Comparison of ENCODE assay signal across 8 cellular contexts in genomic region chr1:38860464-38860816, GRCh38. TPM values are rescaled to one million over a fixed set of nuclear protein-coding genes. Genes with fewer than 3 reads are reported as not detected.
DNase-seq lines count a peak whose midpoint lies in the region; ATAC-seq and TF ChIP-seq lines count a peak whose summit lies in the region.

No MANE protein-coding gene starts in this region.

- no peaks in the 10 kb centered on the region for H3K9me3 ChIP-seq in BLaER1 treated with 17β-estradiol and CSF1 and Interleukin-3, amounts not matched to agents 10 nM and 100 nM (replicated peaks in 1 of 11)

- H3K4me1 ChIP-seq in BLaER1 treated with 17β-estradiol and CSF1 and Interleukin-3, amounts not matched to agents 10 nM and 100 nM, result peaks cover 26 to 79% (median 28%) of the 10 kb centered on the region in 10 experiments

- no peak for ATAC-seq in naive thymus-derived CD8-positive, alpha-beta T cell
- ATAC-seq in GM21447 (IDR thresholded peaks at IDR 0.05; ENCODE audit: unreplicated experiment) (no peak), HG02981 (IDR thresholded peaks at IDR 0.05; ENCODE audit: unreplicated experiment) (no peak)

- H3K4me2 ChIP-seq in BLaER1 treated with 17β-estradiol and CSF1 and Interleukin-3, amounts not matched to agents 10 nM and 100 nM, result peak overlapping the region; percentile 83 to 100 (median 92)

- H3K9ac ChIP-seq in BLaER1 treated with 17β-estradiol and CSF1 and Interleukin-3, amounts not matched to agents 10 nM and 100 nM, result peak overlapping the region; percentile 68 to 92 (median 86)

- peaks cover 15 to 71% (median 54%) of the 10 kb centered on the region in 4 donors for H3K4me1 Mint-ChIP-seq in naive thymus-derived CD8-positive, alpha-beta T cell

- peak overlapping the region; percentile 67 to 99 (median 92) for H3K27ac Mint-ChIP-seq in naive thymus-derived CD8-positive, alpha-beta T cell

- peaks cover 0 to 71% (median 18%) of the 10 kb centered on the region in 11 experiments; a peak in 15 of 22 replicates for H4K20me1 ChIP-seq in BLaER1 treated with 17β-estradiol and CSF1 and Interleukin-3, amounts not matched to agents 10 nM and 100 nM

- no peaks in the 10 kb centered on the region for H3K9me3 Mint-ChIP-seq in naive thymus-derived CD8-positive, alpha-beta T cell

- no peaks in the 10 kb centered on the region for H3K27me3 Mint-ChIP-seq in naive thymus-derived CD8-positive, alpha-beta T cell

- DNase-seq in M059J (ENCODE audit: low read depth), result peak; percentile 30
- DNase-seq in coronary artery (ENCODE audit: low spot score), result no peak
- no peak for DNase-seq in naive thymus-derived CD8-positive, alpha-beta T cell
- no peak for DNase-seq in DMS53 (lab: John Stamatoyannopoulos, UW)
- DNase-seq in NCI-H2081 (lab: John Stamatoyannopoulos, UW), result no peak

- H3K36me3 Mint-ChIP-seq in naive thymus-derived CD8-positive, alpha-beta T cell, result peaks cover 0 to 32% (median 2%) of the 10 kb centered on the region in 3 donors

- H3K4me3 Mint-ChIP-seq in naive thymus-derived CD8-positive, alpha-beta T cell, result peak overlapping the region; percentile 86 to 99 (median 96)

- peaks cover 33 to 59% (median 48%) of the 10 kb centered on the region in 11 experiments for H3K36me3 ChIP-seq in BLaER1 treated with 17β-estradiol and CSF1 and Interleukin-3, amounts not matched to agents 10 nM and 100 nM

- no peak for TF ChIP-seq CTCF in coronary artery (IDR thresholded peaks at IDR 0.05)

- peak overlapping the region; percentile 85 to 96 (median 94) for H3K4me3 ChIP-seq in BLaER1 treated with 17β-estradiol and CSF1 and Interleukin-3, amounts not matched to agents 10 nM and 100 nM
- H3K4me3 ChIP-seq in coronary artery, result peak overlapping the region; percentile 89

- POLR2A ChIA-PET in naive thymus-derived CD8-positive, alpha-beta T cell (lab: Charles Lee), result interaction anchor here (0.6 to 1.9 kb wide), 2 partner anchors 11 to 919 kb away, joined by 3 to 7 read pairs; no protein-coding TSS in a partner anchor

- no peaks in the 10 kb centered on the region for H3K27me3 ChIP-seq in BLaER1 treated with 17β-estradiol and CSF1 and Interleukin-3, amounts not matched to agents 10 nM and 100 nM

- H3K27ac ChIP-seq in BLaER1 treated with 17β-estradiol and CSF1 and Interleukin-3, amounts not matched to agents 10 nM and 100 nM, result peak overlapping the region; percentile 40 to 80 (median 66); a peak in 21 of 22 replicates
- H3K27ac ChIP-seq in coronary artery, result peak overlapping the region in 1 of 2 donors; percentile 81

RNA-seq across cellular contexts. Expression of gene RRAGC, which starts 0.9 kb away (rescaled TPM):
- total RNA-seq in M059J (2014; rRNA removed; shearing (Covaris generic)), result 18.9 and 31.7 TPM in 2 replicates
- total RNA-seq in naive thymus-derived CD8-positive, alpha-beta T cell, result 10 to 100 TPM; 24.8 to 26.4 TPM
- 1 to 10 TPM; 5.6 to 6.7 (median 6.5) TPM for polyA plus RNA-seq in naive thymus-derived CD8-positive, alpha-beta T cell

RNA-seq across cellular contexts. Expression of gene MYCBP, which starts 12.7 kb away (rescaled TPM):
- 57.7 and 70.7 TPM in 2 replicates for total RNA-seq in M059J (2014; rRNA removed; shearing (Covaris generic))
- total RNA-seq in naive thymus-derived CD8-positive, alpha-beta T cell, result 10 to 100 TPM; 12.4 to 13.8 TPM
- 10 to 100 TPM; 49.6 to 63.8 (median 59.5) TPM for polyA plus RNA-seq in naive thymus-derived CD8-positive, alpha-beta T cell

RNA-seq across cellular contexts. Expression of gene GJA9, which starts 20.9 kb away (rescaled TPM):
- not detected in 2 replicates for total RNA-seq in M059J (2014; rRNA removed; shearing (Covaris generic))
- total RNA-seq in naive thymus-derived CD8-positive, alpha-beta T cell, result not detected
- not detected for polyA plus RNA-seq in naive thymus-derived CD8-positive, alpha-beta T cell
